ENCODE assay signal across 31 cellular contexts in genomic region chr5:136051486-136052220, GRCh38. TPM values are rescaled to one million over a fixed set of nuclear protein-coding genes. Genes with fewer than 3 reads are reported as not detected.
DNase-seq lines count a peak whose midpoint lies in the region; ATAC-seq, FAIRE-seq and TF ChIP-seq lines count a peak whose summit lies in the region.
"Had no signal": no experiment of that assay in that cellular context is flagged by ENCODE, and none has a peak within 500 bp of the region (broad histone marks: within the 10 kb centered on the region; RNA-seq: fewer than 3 reads in every experiment).

No MANE protein-coding gene starts in this region.

- TF ChIP-seq POLR2A in spleen (IDR thresholded peaks at IDR 0.05) (no peak), gastroesophageal sphincter (IDR thresholded peaks at IDR 0.05) (no peak), GM12892 (IDR thresholded peaks at IDR 0.05; ENCODE audit: low read depth, low read length) (no peak)

- POLR2A ChIA-PET in RWPE1 (lab: Yijun Ruan, JAX; ENCODE audit: low non-redundant PET), result no interaction called here

- H3K9ac ChIP-seq in liver (ENCODE audit: low read depth in 1 of 2, low read length in 2 of 2), result no peak overlapping the region

- peaks cover 39% of the 10 kb centered on the region for H3K36me3 Mint-ChIP-seq in Calu3 (ENCODE audit: insufficient read depth, unreplicated experiment)
- H3K36me3 Mint-ChIP-seq: CD4-positive, CD25-positive, alpha-beta regulatory T cell; naive B cell; stimulated activated naive B cell treated with anti-CD40 and anti-IgM and Interleukin-4, amounts not matched to agents 10 μg/mL and 1 μg/mL and 100 μg/mL, for 72 hours; WTC11 had no signal

- intact Hi-C loops in Calu3 (cut with micrococcal nuclease; ENCODE audit: unreplicated experiment), result loop anchor here (2.0 kb wide), 1 partner anchor 75 kb away; no protein-coding TSS in a partner anchor
- intact Hi-C loops in spleen (cut with DNase I; ENCODE audit: low total_unique reads), result no loop called here

- H3K27ac ChIP-seq in RWPE1 (peak overlapping the region; percentile 58), liver (ENCODE audit: low read depth in 1 of 2, low read length in 2 of 2) (peak overlapping the region; percentile 91 to 93), spleen (no peak overlapping the region), gastroesophageal sphincter (no peak overlapping the region)
- H3K27ac ChIP-seq: dorsolateral prefrontal cortex, esophagus muscularis mucosa, psoas muscle, SJCRH30 had no signal

- CTCF ChIA-PET in Calu3 (lab: Charles Lee) (no interaction called here), RWPE1 (lab: Yijun Ruan, JAX) (interaction anchor here (0.7 kb wide), 2 partner anchors 123 to 946 kb away, joined by 3 to 4 read pairs; no protein-coding TSS in a partner anchor)

- no peak for TF ChIP-seq RAD21 in liver (IDR thresholded peaks at IDR 0.05)

- WGBS in liver, result 90% methylated on average over 12 of the region's 12 CpGs
- 65 to 81% (median 72%) methylated on average over 12 of the region's 12 CpGs for WGBS in spleen, 5 donors
- WGBS in gastroesophageal sphincter (ENCODE audit: low coverage in 1 of 2), 2 donors, result 88% methylated on average over 7 of the region's 12 CpGs; no CpG with 5 or more reads in 1 of the 2 donors

- H3K4me1 Mint-ChIP-seq in Calu3 (ENCODE audit: low read depth, unreplicated experiment), result peaks cover 58% of the 10 kb centered on the region
- H3K4me1 Mint-ChIP-seq: activated CD4-positive, alpha-beta T cell treated with anti-CD3 and anti-CD28 coated beads, Interleukin-2, amount 10 ng/mL, durations not matched to agents 7 days and 5 days; CD4-positive, CD25-positive, alpha-beta regulatory T cell; central memory CD8-positive, alpha-beta T cell; naive B cell; stimulated activated naive B cell treated with anti-CD40 and anti-IgM and Interleukin-4, amounts not matched to agents 10 μg/mL and 1 μg/mL and 100 μg/mL, for 72 hours; WTC11 had no signal

- no TSS peak for BruUV-seq in Calu3 (replicated peaks; lab: Mats Ljungman, UMichigan)

- DNase-seq in Calu3 (no peak), RWPE1 (ENCODE audit: low spot score) (no peak), spleen (peak; percentile 71), DMS153 (lab: John Stamatoyannopoulos, UW) (no peak), GM12892 (ENCODE audit: insufficient read length) (no peak)
- DNase-seq: activated CD4-positive, alpha-beta T cell treated with anti-CD3 and anti-CD28 coated beads, Interleukin-2, amount 10 ng/mL, durations not matched to agents 7 days and 5 days; activated gamma-delta T cell treated with Interleukin-2 at 50 U/mL for 16 hours; CD4-positive, CD25-positive, alpha-beta regulatory T cell; H7; head of caudate nucleus; left ventricle myocardium superior; naive B cell; NCI-H1694; NCI-H446; NCI-H748 treated with DMSO at 0.1 percent for 48 hours; nucleus accumbens; psoas muscle; SJCRH30; stimulated activated naive B cell treated with anti-CD40 and anti-IgM and Interleukin-4, amounts not matched to agents 10 μg/mL and 1 μg/mL and 100 μg/mL, for 72 hours had no signal

- no peaks in the 10 kb centered on the region for H3K27me3 ChIP-seq in liver (ENCODE audit: control insufficient read depth in 4 of 4, insufficient read depth in 4 of 4, low read length in 3 of 4)
- H3K27me3 ChIP-seq in spleen (replicated peaks in 1 of 7), result no peaks in the 10 kb centered on the region
- H3K27me3 ChIP-seq in gastroesophageal sphincter, result no peaks in the 10 kb centered on the region
- H3K27me3 ChIP-seq: esophagus muscularis mucosa, SJCRH30 had no signal

- peaks cover 13 to 34% (median 15%) of the 10 kb centered on the region in 4 donors for H3K4me1 ChIP-seq in liver (ENCODE audit: control insufficient read depth in 4 of 4, insufficient read depth in 4 of 4, low read length in 3 of 4)
- peaks cover 0 to 33% (median 12%) of the 10 kb centered on the region in 6 donors for H3K4me1 ChIP-seq in spleen
- peaks cover 0 to 21% (median 3%) of the 10 kb centered on the region in 3 donors for H3K4me1 ChIP-seq in gastroesophageal sphincter
- H3K4me1 ChIP-seq: psoas muscle had no signal

- H3K36me3 ChIP-seq in liver (ENCODE audit: control insufficient read depth in 4 of 4, insufficient read depth in 3 of 4, low read depth in 1 of 4, low read length in 3 of 4) (peaks cover 0 to 28% (median 18%) of the 10 kb centered on the region in 4 donors), spleen (peaks cover 0 to 76% (median 3%) of the 10 kb centered on the region in 6 donors), gastroesophageal sphincter (peaks cover 0 to 63% of the 10 kb centered on the region in 2 donors)
- H3K36me3 ChIP-seq: SJCRH30 had no signal

- H3K4me3 ChIP-seq in liver (ENCODE audit: low read depth in 1 of 3, low read length in 3 of 3) (no peak overlapping the region), spleen (no peak overlapping the region), gastroesophageal sphincter (no peak overlapping the region)
- H3K4me3 ChIP-seq: dorsolateral prefrontal cortex, esophagus muscularis mucosa, GM12878, psoas muscle, SJCRH30 had no signal

- no peak for TF ChIP-seq EP300 in gastroesophageal sphincter (IDR thresholded peaks at IDR 0.05)

- no peak overlapping the region for H3K4me3 Mint-ChIP-seq in Calu3 (ENCODE audit: low read depth, unreplicated experiment)
- H3K4me3 Mint-ChIP-seq: activated CD4-positive, alpha-beta T cell treated with anti-CD3 and anti-CD28 coated beads, Interleukin-2, amount 10 ng/mL, durations not matched to agents 7 days and 5 days; CD4-positive, CD25-positive, alpha-beta regulatory T cell; central memory CD8-positive, alpha-beta T cell; mesothelial cell of epicardium; stimulated activated naive B cell treated with anti-CD40 and anti-IgM and Interleukin-4, amounts not matched to agents 10 μg/mL and 1 μg/mL and 100 μg/mL, for 72 hours; WTC11 had no signal

- H3K9me3 ChIP-seq in liver (ENCODE audit: control insufficient read depth in 4 of 4, low read length in 3 of 4) (no peaks in the 10 kb centered on the region), spleen (no peaks in the 10 kb centered on the region), gastroesophageal sphincter (no peaks in the 10 kb centered on the region)
- H3K9me3 ChIP-seq: esophagus muscularis mucosa, psoas muscle, SJCRH30 had no signal

- no peaks in the 10 kb centered on the region for H3K9me3 Mint-ChIP-seq in Calu3 (ENCODE audit: low read depth, unreplicated experiment)
- H3K9me3 Mint-ChIP-seq: activated CD4-positive, alpha-beta T cell treated with anti-CD3 and anti-CD28 coated beads, Interleukin-2, amount 10 ng/mL, durations not matched to agents 7 days and 5 days; CD4-positive, CD25-positive, alpha-beta regulatory T cell; central memory CD8-positive, alpha-beta T cell; mesothelial cell of epicardium; naive B cell; stimulated activated naive B cell treated with anti-CD40 and anti-IgM and Interleukin-4, amounts not matched to agents 10 μg/mL and 1 μg/mL and 100 μg/mL, for 72 hours had no signal

- H3K27me3 Mint-ChIP-seq in Calu3 (ENCODE audit: unreplicated experiment), result no peaks in the 10 kb centered on the region
- H3K27me3 Mint-ChIP-seq: activated CD4-positive, alpha-beta T cell treated with anti-CD3 and anti-CD28 coated beads, Interleukin-2, amount 10 ng/mL, durations not matched to agents 7 days and 5 days; CD4-positive, CD25-positive, alpha-beta regulatory T cell; central memory CD8-positive, alpha-beta T cell had no signal

- ATAC-seq in gastroesophageal sphincter (no peak), HG02588 (IDR thresholded peaks at IDR 0.05; ENCODE audit: unreplicated experiment) (no peak)
- ATAC-seq: GM12878; left ventricle myocardium superior; psoas muscle; stimulated activated naive B cell treated with anti-CD40 and anti-IgM and Interleukin-4, amounts not matched to agents 10 μg/mL and 1 μg/mL and 100 μg/mL, for 72 hours; WTC11 had no signal

- TF ChIP-seq CTCF in Calu3 (IDR thresholded peaks at IDR 0.05; ENCODE audit: unreplicated experiment) (no peak), RWPE1 (conservative IDR thresholded peaks at IDR 0.05; ENCODE audit: low read depth) (no peak), liver (IDR thresholded peaks at IDR 0.05; ENCODE audit: low read depth, low read length, missing input control) (no peak), spleen (IDR thresholded peaks at IDR 0.05 in 8 of 11, conservative IDR thresholded peaks at IDR 0.05 in 3 of 11) (no peak), gastroesophageal sphincter (IDR thresholded peaks at IDR 0.05) (no peak)

- FAIRE-seq in GM12892 (lab: Jason Lieb, UNC), result no peak
- FAIRE-seq: endometrium, GM12878, keratinocyte, RCC 7860 had no signal

- H3K27ac Mint-ChIP-seq in Calu3 (ENCODE audit: unreplicated experiment), result peak overlapping the region; percentile 14
- H3K27ac Mint-ChIP-seq: activated CD4-positive, alpha-beta T cell treated with anti-CD3 and anti-CD28 coated beads, Interleukin-2, amount 10 ng/mL, durations not matched to agents 7 days and 5 days; CD4-positive, CD25-positive, alpha-beta regulatory T cell; stimulated activated naive B cell treated with anti-CD40 and anti-IgM and Interleukin-4, amounts not matched to agents 10 μg/mL and 1 μg/mL and 100 μg/mL, for 72 hours; WTC11 had no signal

TF ChIP-seq in liver, 16 proteins besides CTCF, POLR2A, EP300 and RAD21 (continues in another document):
- TF ChIP-seq FOXA2 (IDR thresholded peaks at IDR 0.05), result no peak
- TF ChIP-seq ATF3 (IDR thresholded peaks at IDR 0.05), result no peak

RNA-seq across cellular contexts. Expression of gene TGFBI, which starts 22.9 kb away (rescaled TPM):
- total RNA-seq in Calu3 (2022) (41.4 and 95.2 TPM in 2 replicates), liver (100 to 1,000 TPM in 1 of 2 donors, 10 to 100 TPM in 1; 45.2 to 144 TPM), spleen (100 to 1,000 TPM; 126 to 214 (median 157) TPM), gastroesophageal sphincter (100 to 1,000 TPM in 3 of 4 donors, 10 to 100 TPM in 1; 29.0 to 159 (median 112) TPM)
- polyA plus RNA-seq in liver (10 to 100 TPM; 33.7 to 43.0 TPM), spleen (10 to 100 TPM; 31.0 to 59.5 (median 56.9) TPM)
- 0.66 TPM for polyA plus RNA-seq in GM12892 (2012; ENCODE audit: missing spikeins)

Comparison
In these comparisons a context has a peak if more than half of its experiments do, and no peak if none do; other contexts are left out.
1. H3K27ac ChIP-seq: peak in RWPE1 (single experiment) and liver (2 of 2); none in spleen (0 of 8) and gastroesophageal sphincter (0 of 4).